8 cellular contexts compared by ENCODE assay signal in genomic region chr5:80082731-80083114, GRCh38. TPM values are rescaled to one million over a fixed set of nuclear protein-coding genes. Genes with fewer than 3 reads are reported as not detected.
DNase-seq lines count a peak whose midpoint lies in the region; ATAC-seq and TF ChIP-seq lines count a peak whose summit lies in the region.

No MANE protein-coding gene starts in this region.

- TF ChIP-seq CTCF in GM12865 (IDR thresholded peaks at IDR 0.05; ENCODE audit: insufficient read depth, low read depth, low read length, missing control alignments) = peak; percentile 87
- TF ChIP-seq CTCF in VCaP (conservative IDR thresholded peaks at IDR 0.05) = peak; percentile 86
- TF ChIP-seq CTCF in liver (IDR thresholded peaks at IDR 0.05; ENCODE audit: low read depth, low read length, missing input control) = peak; percentile 44

- H3K27ac ChIP-seq in VCaP = peak overlapping the region; percentile 45
- peak overlapping the region; percentile 89 for H3K27ac ChIP-seq in cingulate gyrus (ENCODE audit: low read depth, low read length)
- H3K27ac ChIP-seq in liver (ENCODE audit: low read depth in 1 of 2, low read length in 2 of 2) = no peak overlapping the region

- peak; percentile 80 for DNase-seq in GM12865 (ENCODE audit: low read depth)
- peak; percentile 11 to 29 for DNase-seq in NCI-H1930 (lab: John Stamatoyannopoulos, UW)
- peak; percentile 25 to 61 for DNase-seq in stimulated activated CD4-positive, alpha-beta T cell treated with anti-CD3 and anti-CD28 coated beads, Interleukin-4, amount 100 ng/mL, for 4 hours

- H3K4me1 ChIP-seq in liver (ENCODE audit: control insufficient read depth in 4 of 4, insufficient read depth in 4 of 4, low read length in 3 of 4) = peaks cover 0 to 6% (median 2%) of the 10 kb centered on the region in 4 donors

- peak; percentile 49 to 68 for TF ChIP-seq RAD21 in liver (IDR thresholded peaks at IDR 0.05)

- H3K4me3 ChIP-seq in GM12865 (ENCODE audit: low read depth, low read length) = peak overlapping the region; percentile 58
- no peak overlapping the region for H3K4me3 ChIP-seq in liver (ENCODE audit: low read depth in 1 of 3, low read length in 3 of 3)

- WGBS in liver = 18% methylated on average over 16 of the region's 16 CpGs

- no peaks in the 10 kb centered on the region for H3K9me3 ChIP-seq in liver (ENCODE audit: control insufficient read depth in 4 of 4, low read length in 3 of 4)

- H3K27me3 ChIP-seq in liver (ENCODE audit: control insufficient read depth in 4 of 4, insufficient read depth in 4 of 4, low read length in 3 of 4) = no peaks in the 10 kb centered on the region

- no peaks in the 10 kb centered on the region for H3K36me3 ChIP-seq in liver (ENCODE audit: control insufficient read depth in 4 of 4, insufficient read depth in 3 of 4, low read depth in 1 of 4, low read length in 3 of 4)

- H3K9ac ChIP-seq in liver (ENCODE audit: low read depth in 1 of 2, low read length in 2 of 2) = no peak overlapping the region

- ATAC-seq in GM18511 (IDR thresholded peaks at IDR 0.05; ENCODE audit: unreplicated experiment) (no peak), HG03469 (IDR thresholded peaks at IDR 0.05; ENCODE audit: unreplicated experiment) (no peak)

TF ChIP-seq in liver, 16 proteins besides CTCF, POLR2A, EP300 and RAD21:
- TF ChIP-seq YY1 (IDR thresholded peaks at IDR 0.05) (peak; percentile 72), EGR1 (IDR thresholded peaks at IDR 0.05; ENCODE audit: low read depth in 2 of 2) (no peak)

RNA-seq across cellular contexts. Expression of gene THBS4, which starts 47.6 kb away (rescaled TPM):
- total RNA-seq in liver = under 1 TPM; 0.08 to 0.28 TPM
- under 1 TPM; 0.18 to 0.21 TPM for polyA plus RNA-seq in liver

Comparison
In these comparisons a context has a peak if more than half of its experiments do, and no peak if none do; other contexts are left out.
1. DNase-seq: peak in every context shown above with its lines; median percentile 80 in GM12865; 43 in stimulated activated CD4-positive, alpha-beta T cell treated with anti-CD3 and anti-CD28 coated beads, Interleukin-4, amount 100 ng/mL, for 4 hours; 20 in NCI-H1930.
2. H3K27ac ChIP-seq: peak in VCaP (single experiment) and cingulate gyrus (single experiment); none in liver (0 of 2).
3. Peak in every context shown above with its lines, with median percentiles within 50 percentile points of each other: CTCF ChIP-seq.